1 cellular context compared by ENCODE assay signal in genomic region chr19:47436712-47437401, GRCh38.
TF ChIP-seq lines count a peak whose summit lies in the region.

No MANE protein-coding gene starts in this region.

TF ChIP-seq in HEK293, 187 proteins besides CTCF, POLR2A, EP300 and RAD21 (continued from another document):
- TF ChIP-seq ZNF324 (tag by site-specific recombination; IDR thresholded peaks at IDR 0.05) (no peak), ZNF747 (tag by site-specific recombination; IDR thresholded peaks at IDR 0.05) (no peak), ZNF521 (tag by site-specific recombination; IDR thresholded peaks at IDR 0.05) (no peak), ZNF785 (tag by site-specific recombination; IDR thresholded peaks at IDR 0.05) (no peak), GLI4 (tag by site-specific recombination; IDR thresholded peaks at IDR 0.05) (no peak), ZNF585B (tag by site-specific recombination; IDR thresholded peaks at IDR 0.05) (no peak), ZNF626 (tag by site-specific recombination; IDR thresholded peaks at IDR 0.05) (no peak), ZNF2 (tag by site-specific recombination; IDR thresholded peaks at IDR 0.05) (0 out of 2 replicates have a peak, but pooled peaks have one; percentile 72), ZNF248 (tag by site-specific recombination; IDR thresholded peaks at IDR 0.05) (no peak), ZNF362 (tag by site-specific recombination; IDR thresholded peaks at IDR 0.05) (no peak), YY2 (tag by site-specific recombination; IDR thresholded peaks at IDR 0.05) (no peak; the same call in 1 of the 2 replicates), ZBTB26 (tag by site-specific recombination; optimal IDR thresholded peaks at IDR 0.05) (peak; percentile 9), ZNF830 (tag by site-specific recombination; IDR thresholded peaks at IDR 0.05; ENCODE audit: low read depth) (no peak), GLI2 (tag by site-specific recombination; IDR thresholded peaks at IDR 0.05; ENCODE audit: borderline replicate concordance, low read depth) (no peak), ZNF561 (tag by site-specific recombination; IDR thresholded peaks at IDR 0.05; ENCODE audit: borderline replicate concordance) (peak; percentile 53; the same call in 1 of the 2 replicates), ZNF677 (tag by site-specific recombination; IDR thresholded peaks at IDR 0.05) (no peak), ZNF843 (tag by site-specific recombination; IDR thresholded peaks at IDR 0.05) (no peak), ZBTB8A (tag by site-specific recombination; IDR thresholded peaks at IDR 0.05) (no peak), ZNF501 (tag by site-specific recombination; IDR thresholded peaks at IDR 0.05) (no peak), ZNF549 (tag by site-specific recombination; IDR thresholded peaks at IDR 0.05) (no peak), ZNF518A (tag by site-specific recombination; conservative IDR thresholded peaks at IDR 0.05; ENCODE audit: low read depth) (no peak), ZNF791 (tag by site-specific recombination; IDR thresholded peaks at IDR 0.05) (no peak), AEBP2 (tag by site-specific recombination; IDR thresholded peaks at IDR 0.05; ENCODE audit: borderline replicate concordance) (no peak), ZNF529 (tag by site-specific recombination; IDR thresholded peaks at IDR 0.05; ENCODE audit: insufficient replicate concordance) (no peak), KLF8 (tag by site-specific recombination; IDR thresholded peaks at IDR 0.05) (0 out of 2 replicates have a peak, but pooled peaks have one; percentile 30), ZBTB21 (tag by site-specific recombination; IDR thresholded peaks at IDR 0.05) (no peak), ZNF184 (tag by site-specific recombination; IDR thresholded peaks at IDR 0.05) (no peak), OVOL3 (tag by site-specific recombination; IDR thresholded peaks at IDR 0.05) (no peak), ZBTB1 (tag by site-specific recombination; IDR thresholded peaks at IDR 0.05) (no peak), ZNF112 (tag by site-specific recombination; IDR thresholded peaks at IDR 0.05) (no peak), ZNF398 (tag by site-specific recombination; IDR thresholded peaks at IDR 0.05) (no peak), KLF1 (tag by site-specific recombination; IDR thresholded peaks at IDR 0.05) (peak; percentile 21), ZNF19 (tag by site-specific recombination; IDR thresholded peaks at IDR 0.05; ENCODE audit: low read depth) (no peak), ZNF514 (tag by site-specific recombination; IDR thresholded peaks at IDR 0.05) (no peak), SP7 (tag by site-specific recombination; IDR thresholded peaks at IDR 0.05) (peak; percentile 35; the same call in 1 of the 2 replicates), ZNF335 (tag by site-specific recombination; conservative IDR thresholded peaks at IDR 0.05) (0 out of 2 replicates have a peak, but pooled peaks have one; percentile 24), KLF16 (tag by site-specific recombination; IDR thresholded peaks at IDR 0.05) (no peak)
